In the genomic region with DNA sequence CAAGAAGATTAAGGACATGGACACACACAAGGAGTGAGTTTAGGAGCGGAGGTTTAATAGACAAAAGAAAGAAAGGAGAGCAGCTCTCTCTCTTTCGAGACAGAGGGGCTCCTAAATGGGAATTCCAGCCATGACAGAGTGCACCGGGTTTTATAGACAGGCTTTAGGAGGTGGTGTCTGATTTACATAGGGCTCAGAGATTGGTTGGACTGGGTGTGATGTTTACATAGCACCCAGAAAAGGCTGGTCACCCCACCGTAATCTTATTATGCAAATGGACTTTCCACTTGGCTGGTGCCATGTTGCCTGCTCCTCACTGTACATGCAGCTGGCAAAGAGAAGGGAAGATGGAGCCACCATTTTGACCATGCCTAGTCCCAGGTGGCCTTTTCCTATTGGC, we compare ENCODE assay signal across 16 cellular contexts. TPM values are rescaled to one million over a fixed set of nuclear protein-coding genes. Genes with fewer than 3 reads are reported as not detected.
DNase-seq lines count a peak whose midpoint lies in the region; ATAC-seq lines count a peak whose summit lies in the region.
"Had no signal": no experiment of that assay in that cellular context is flagged by ENCODE, and none has a peak within 500 bp of the region (broad histone marks: within the 10 kb centered on the region; RNA-seq: fewer than 3 reads in every experiment).

No MANE protein-coding gene starts in this region.

- H3K9me2 ChIP-seq in Karpas-422 (replicated peaks; ENCODE audit: insufficient read depth, low read length) = no peaks in the 10 kb centered on the region

- peaks cover 73% of the 10 kb centered on the region for H3K36me3 Mint-ChIP-seq in dendritic cell treated with granulocyte-macrophage colony-stimulating factor and Interleukin-4, amounts not matched to agents 40 ng/mL and 50 ng/mL, for 4 days (ENCODE audit: low read depth)

- DNase-seq in NCI-H146 (lab: John Stamatoyannopoulos, UW) (peak; percentile 37), NCI-H146 treated with DMSO at 0.1 percent for 48 hours (lab: John Stamatoyannopoulos, UW; ENCODE audit: unreplicated experiment) (no peak), Karpas-422 (peak; percentile 48), NCI-H446 treated with DMSO at 0.1 percent for 48 hours (lab: John Stamatoyannopoulos, UW) (peak; percentile 9), islet precursor cell (no peak), G401 (ENCODE audit: low spot score) (no peak)
- DNase-seq: AML-193; CD4-positive, CD25-positive, alpha-beta regulatory T cell; DMS79; GOT3 had no signal

- no peak overlapping the region for H3K4me3 Mint-ChIP-seq in dendritic cell treated with granulocyte-macrophage colony-stimulating factor and Interleukin-4, amounts not matched to agents 40 ng/mL and 50 ng/mL, for 4 days
- H3K4me3 Mint-ChIP-seq: CD4-positive, CD25-positive, alpha-beta regulatory T cell had no signal

- H3K79me2 ChIP-seq in Karpas-422 (ENCODE audit: low read length) = no peaks in the 10 kb centered on the region

- H3K36me3 ChIP-seq in Karpas-422 (ENCODE audit: insufficient read depth, low read length) = no peaks in the 10 kb centered on the region; the same call in 1 of the 2 replicates
- H3K36me3 ChIP-seq: HAP-1 had no signal

- H3K4me2 ChIP-seq in Karpas-422 (ENCODE audit: low read depth, low read length, poor library complexity, severe bottlenecking) = no peak overlapping the region

- H3K9me3 Mint-ChIP-seq in dendritic cell treated with granulocyte-macrophage colony-stimulating factor and Interleukin-4, amounts not matched to agents 40 ng/mL and 50 ng/mL, for 4 days = peaks cover 8% of the 10 kb centered on the region
- H3K9me3 Mint-ChIP-seq: CD4-positive, CD25-positive, alpha-beta regulatory T cell had no signal

- no peak overlapping the region for H2AFZ ChIP-seq in Karpas-422 (ENCODE audit: low read length)

- no peaks in the 10 kb centered on the region for H3K9me3 ChIP-seq in Karpas-422 (ENCODE audit: low read length)
- H3K9me3 ChIP-seq: HAP-1 had no signal

- peak overlapping the region; percentile 43 for H3K27ac Mint-ChIP-seq in dendritic cell treated with granulocyte-macrophage colony-stimulating factor and Interleukin-4, amounts not matched to agents 40 ng/mL and 50 ng/mL, for 4 days
- H3K27ac Mint-ChIP-seq: CD4-positive, CD25-positive, alpha-beta regulatory T cell had no signal

- H3K27me3 ChIP-seq in Karpas-422 (ENCODE audit: low read length) = no peaks in the 10 kb centered on the region
- H3K27me3 ChIP-seq: BLaER1 treated with 17β-estradiol and CSF1 and Interleukin-3, amounts not matched to agents 10 nM and 100 nM had no signal

- intact Hi-C loops in dendritic cell treated with granulocyte-macrophage colony-stimulating factor and Interleukin-4, amounts not matched to agents 40 ng/mL and 50 ng/mL, for 4 days (cut with micrococcal nuclease) = no loop called here

- no peak overlapping the region for H3K9ac ChIP-seq in Karpas-422 (ENCODE audit: low read length)

- H3K4me1 Mint-ChIP-seq in dendritic cell treated with granulocyte-macrophage colony-stimulating factor and Interleukin-4, amounts not matched to agents 40 ng/mL and 50 ng/mL, for 4 days (ENCODE audit: low read depth) = peaks cover 87% of the 10 kb centered on the region

- ATAC-seq in GM18909 (IDR thresholded peaks at IDR 0.05; ENCODE audit: poor library complexity, unreplicated experiment) = no peak
- ATAC-seq: HepG2 had no signal

- H3K4me3 ChIP-seq in Karpas-422 (ENCODE audit: low read length) = no peak overlapping the region
- H3K4me3 ChIP-seq: BLaER1 treated with 17β-estradiol and CSF1 and Interleukin-3, amounts not matched to agents 10 nM and 100 nM; HAP-1 had no signal

- no peak overlapping the region for H3K27ac ChIP-seq in Karpas-422 (ENCODE audit: low read length)
- H3K27ac ChIP-seq: 22Rv1 had no signal

- peaks cover 21% of the 10 kb centered on the region for H3K4me1 ChIP-seq in Karpas-422 (ENCODE audit: low read length)
- H3K4me1 ChIP-seq: HAP-1 had no signal

- in situ Hi-C loops in G401 (cut with HindIII; ENCODE audit: low sequenced_read_pairs) = no loop called here

- H3K27me3 Mint-ChIP-seq in dendritic cell treated with granulocyte-macrophage colony-stimulating factor and Interleukin-4, amounts not matched to agents 40 ng/mL and 50 ng/mL, for 4 days = no peaks in the 10 kb centered on the region
- H3K27me3 Mint-ChIP-seq: CD4-positive, CD25-positive, alpha-beta regulatory T cell had no signal

- H4K20me1 ChIP-seq in Karpas-422 (ENCODE audit: insufficient read depth, low read depth, low read length) = no peaks in the 10 kb centered on the region
- H4K20me1 ChIP-seq: BLaER1 treated with 17β-estradiol and CSF1 and Interleukin-3, amounts not matched to agents 10 nM and 100 nM had no signal

RNA-seq across cellular contexts. Expression of a gene that starts 28.4 kb away (rescaled TPM):
- 0.04 TPM in 1 of 2 replicates, not detected in the other for total RNA-seq in Karpas-422 (2014; rRNA removed; shearing (Covaris generic); ENCODE audit: low replicate concordance)
- 0.12 TPM in 1 of 2 replicates, not detected in the other for total RNA-seq in G401 (2014; rRNA removed; shearing (Covaris generic))
- total RNA-seq: HepG2 had no signal

RNA-seq across cellular contexts. Expression of a gene that starts 28.7 kb away (rescaled TPM):
- 0.04 and 0.19 TPM in 2 replicates for total RNA-seq in Karpas-422 (2014; rRNA removed; shearing (Covaris generic); ENCODE audit: low replicate concordance)
- total RNA-seq in G401 (2014; rRNA removed; shearing (Covaris generic)) = not detected in 2 replicates

Comparison
In these comparisons a context has a peak if more than half of its experiments do, and no peak if none do; other contexts are left out.
1. DNase-seq: peak in NCI-H146 (single experiment), Karpas-422 (single experiment) and NCI-H446 treated with DMSO at 0.1 percent for 48 hours (single experiment); none in NCI-H146 treated with DMSO at 0.1 percent for 48 hours (single experiment), islet precursor cell (single experiment) and G401 (single experiment).